Comparison of ENCODE assay signal across 16 cellular contexts in genomic region chr1:100250807-100251206, GRCh38.
"Had no signal": no experiment of that assay in that cellular context is flagged by ENCODE, and none has a peak within 500 bp of the region (broad histone marks: within the 10 kb centered on the region; RNA-seq: fewer than 3 reads in every experiment).

No MANE protein-coding gene starts in this region.

- H3K27ac Mint-ChIP-seq: activated T-helper 2 cell treated with anti-CD3 and anti-CD28 coated beads, Interferon-gamma antibody, Interleukin-2, Interleukin-4, amounts not matched to agents 10 μg/mL and 5 μg/mL and 100 μg/mL, durations not matched to agents 14 hours and 24 hours and 36 hours; dendritic cell treated with granulocyte-macrophage colony-stimulating factor and Interleukin-4, amounts not matched to agents 40 ng/mL and 50 ng/mL, for 4 days; stimulated activated naive B cell treated with anti-CD40 and anti-IgM and Interleukin-4, amounts not matched to agents 10 μg/mL and 1 μg/mL and 100 μg/mL, for 72 hours; T-cell; type B pancreatic cell had no signal

- ATAC-seq: stimulated activated naive B cell treated with anti-CD40 and anti-IgM and Interleukin-4, amounts not matched to agents 10 μg/mL and 1 μg/mL and 100 μg/mL, for 72 hours; T-cell had no signal

- DNase-seq: activated CD4-positive, alpha-beta T cell treated with anti-CD3 and anti-CD28 coated beads for 48 hours; activated naive CD4-positive, alpha-beta T cell treated with anti-CD3 and anti-CD28 coated beads, Interleukin-2, amount 50 U/mL, for 16 hours; amygdala; hippocampal formation; midbrain; posterior cingulate gyrus; spleen; stimulated activated CD4-positive, alpha-beta T cell treated with anti-CD3 and anti-CD28 coated beads, Interleukin-1b, Interleukin-23, amount 100 ng/mL, for 48 hours; stimulated activated naive B cell treated with anti-CD40 and anti-IgM and Interleukin-4, amounts not matched to agents 10 μg/mL and 1 μg/mL and 100 μg/mL, for 72 hours; T-cell; WERI-Rb-1 had no signal

- H3K27ac ChIP-seq: WERI-Rb-1 had no signal

- H3K4me3 Mint-ChIP-seq: dendritic cell treated with granulocyte-macrophage colony-stimulating factor and Interleukin-4, amounts not matched to agents 40 ng/mL and 50 ng/mL, for 4 days; stimulated activated naive B cell treated with anti-CD40 and anti-IgM and Interleukin-4, amounts not matched to agents 10 μg/mL and 1 μg/mL and 100 μg/mL, for 72 hours; type B pancreatic cell had no signal

- H3K27me3 ChIP-seq: right atrium auricular region, spleen had no signal

- H3K9me3 ChIP-seq: right atrium auricular region, spleen had no signal

- H3K36me3 Mint-ChIP-seq: type B pancreatic cell had no signal

- H3K27me3 Mint-ChIP-seq: dendritic cell treated with granulocyte-macrophage colony-stimulating factor and Interleukin-4, amounts not matched to agents 40 ng/mL and 50 ng/mL, for 4 days; T-cell; type B pancreatic cell had no signal

- H3K9me3 Mint-ChIP-seq: activated T-helper 2 cell treated with anti-CD3 and anti-CD28 coated beads, Interferon-gamma antibody, Interleukin-2, Interleukin-4, amounts not matched to agents 10 μg/mL and 5 μg/mL and 100 μg/mL, durations not matched to agents 14 hours and 24 hours and 36 hours; brain; dendritic cell treated with granulocyte-macrophage colony-stimulating factor and Interleukin-4, amounts not matched to agents 40 ng/mL and 50 ng/mL, for 4 days; stimulated activated naive B cell treated with anti-CD40 and anti-IgM and Interleukin-4, amounts not matched to agents 10 μg/mL and 1 μg/mL and 100 μg/mL, for 72 hours; T-cell; type B pancreatic cell had no signal

- H3K36me3 ChIP-seq: right atrium auricular region, spleen, WERI-Rb-1 had no signal
